Comparison of ENCODE assay signal across 24 cellular contexts in the genomic region with DNA sequence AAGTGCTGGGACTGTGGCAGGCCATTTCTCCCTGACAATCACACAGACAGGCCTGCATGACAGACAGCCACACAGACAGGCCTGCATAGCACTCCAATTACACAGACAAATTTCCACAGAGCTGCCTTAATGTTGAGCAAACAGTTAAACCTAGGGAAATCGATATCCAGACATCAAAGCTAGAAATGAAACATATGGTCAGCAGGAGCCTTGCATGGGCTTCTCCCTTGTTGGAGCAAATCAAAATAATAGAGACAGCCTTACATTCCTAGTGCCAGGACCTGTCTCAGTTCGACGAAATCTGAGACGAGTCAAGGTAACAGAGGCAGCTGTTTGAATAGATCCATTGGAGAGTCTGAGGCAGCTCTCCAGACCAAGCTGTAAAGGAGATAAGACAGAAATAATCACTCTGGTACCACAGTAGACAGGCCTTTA. TPM values are rescaled to one million over a fixed set of nuclear protein-coding genes. Genes with fewer than 3 reads are reported as not detected.
DNase-seq lines count a peak whose midpoint lies in the region; TF ChIP-seq lines count a peak whose summit lies in the region.
"Had no signal": no experiment of that assay in that cellular context is flagged by ENCODE, and none has a peak within 500 bp of the region (broad histone marks: within the 10 kb centered on the region; RNA-seq: fewer than 3 reads in every experiment).

No MANE protein-coding gene starts in this region.

- POLR2A ChIA-PET in HEK293T (lab: Yijun Ruan, JAX) = no interaction called here

- no peaks in the 10 kb centered on the region for H3K27me3 ChIP-seq in WERI-Rb-1 (ENCODE audit: insufficient read depth, low read depth, severe bottlenecking)
- H3K27me3 ChIP-seq: esophagus squamous epithelium, left lung, ovary, upper lobe of right lung had no signal

- peak overlapping the region; percentile 4; the same call in 1 of the 2 replicates for H3K4me3 ChIP-seq in WERI-Rb-1 (ENCODE audit: low read depth, low read length)
- H3K4me3 ChIP-seq: esophagus squamous epithelium, left lung, ovary, upper lobe of right lung had no signal

- no peaks in the 10 kb centered on the region for H3K36me3 ChIP-seq in WERI-Rb-1
- H3K36me3 ChIP-seq: esophagus squamous epithelium, left lung, ovary, upper lobe of right lung had no signal

- peaks cover 3% of the 10 kb centered on the region for H3K9me3 ChIP-seq in WERI-Rb-1 (ENCODE audit: severe bottlenecking)
- H3K9me3 ChIP-seq: esophagus squamous epithelium, ovary, upper lobe of right lung had no signal

- no peak for TF ChIP-seq CTCF in WERI-Rb-1 (IDR thresholded peaks at IDR 0.05; ENCODE audit: low read depth, low read length)

- peak overlapping the region; percentile 87 for H3K27ac ChIP-seq in WERI-Rb-1
- H3K27ac ChIP-seq: esophagus squamous epithelium, left lung, ovary, upper lobe of right lung had no signal

- DNase-seq in DMS 273 (lab: John Stamatoyannopoulos, UW; ENCODE audit: unreplicated experiment) (peak; percentile 65), HEK293T (ENCODE audit: extremely low spot score) (no peak), WERI-Rb-1 (peak; percentile 63), myocyte (ENCODE audit: low read depth) (peak; percentile 58), DMS153 (lab: John Stamatoyannopoulos, UW) (no peak), HPDE6-E6E7 (ENCODE audit: extremely low spot score) (no peak), NCI-H446 treated with DMSO at 0.1 percent for 48 hours (lab: John Stamatoyannopoulos, UW) (no peak)
- no peak for DNase-seq in central memory CD4-positive, alpha-beta T cell
- DNase-seq: activated CD4-positive, alpha-beta T cell treated with anti-CD3 and anti-CD28 coated beads for 36 hours; activated effector memory CD4-positive, alpha-beta T cell treated with anti-CD3 and anti-CD28 coated beads, Interleukin-2, amount 50 U/mL, for 16 hours; DMS79; esophagus squamous epithelium; foreskin melanocyte; GDM1; hippocampal formation; left lung; natural killer cell; NCI-H774; OCI-M1; ovary; retina; stimulated activated CD4-positive, alpha-beta T cell treated with anti-CD3 and anti-CD28 coated beads, Interleukin-4, amount 100 ng/mL, for 24 hours; substantia nigra; upper lobe of right lung had no signal

- CTCF ChIA-PET in HEK293T (lab: Yijun Ruan, JAX) = no interaction called here

TF ChIP-seq in HEK293T, 16 proteins besides CTCF, POLR2A, EP300 and RAD21:
- no peak for TF ChIP-seq FOXA1 (IDR thresholded peaks at IDR 0.05)
- TF ChIP-seq NFRKB (IDR thresholded peaks at IDR 0.05) = no peak
- peak; percentile 64 for TF ChIP-seq PKNOX1 (IDR thresholded peaks at IDR 0.05)

RNA-seq across cellular contexts. Expression of gene OLFML3, which starts 42.4 kb away (rescaled TPM):
- 239 and 310 TPM in 2 replicates for total RNA-seq in myocyte
- polyA plus RNA-seq in myocyte (2012) = 96.7 TPM

Comparison
In these comparisons a context has a peak if more than half of its experiments do, and no peak if none do; other contexts are left out.
1. DNase-seq: peak in DMS 273 (single experiment), WERI-Rb-1 (single experiment) and myocyte (single experiment); none in HEK293T (single experiment), DMS153 (single experiment), central memory CD4-positive, alpha-beta T cell (single experiment), HPDE6-E6E7 (single experiment) and NCI-H446 treated with DMSO at 0.1 percent for 48 hours (single experiment).